ENCODE assay signal across 30 cellular contexts in the genomic region with DNA sequence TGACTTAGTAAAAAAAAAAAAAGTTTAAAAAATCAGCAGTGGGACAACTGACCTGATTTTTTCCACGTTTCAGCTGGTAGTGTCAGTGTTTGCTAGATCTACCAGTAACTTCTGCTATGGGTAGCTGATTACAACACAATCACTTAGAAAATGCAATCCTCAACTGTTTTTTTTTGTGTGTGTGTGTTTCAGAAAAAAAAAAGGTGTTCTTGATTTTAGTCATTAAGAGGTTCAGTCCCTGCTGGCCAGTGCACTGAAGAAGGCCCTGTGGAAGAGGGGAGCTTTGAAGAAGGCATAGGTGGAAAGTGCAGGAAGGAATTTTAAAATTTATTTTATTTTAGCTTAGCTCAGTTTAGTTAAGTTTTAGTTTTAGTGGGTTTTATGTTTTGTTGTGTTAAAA. TPM values are rescaled to one million over a fixed set of nuclear protein-coding genes. Genes with fewer than 3 reads are reported as not detected.
A peak's percentile ranks its signal among the peaks of the same experiment; 100 is the strongest.
DNase-seq lines count a peak whose midpoint lies in the region; ATAC-seq and TF ChIP-seq lines count a peak whose summit lies in the region.
"Had no signal": no experiment of that assay in that cellular context is flagged by ENCODE, and none has a peak within 500 bp of the region (broad histone marks: within the 10 kb centered on the region; RNA-seq: fewer than 3 reads in every experiment).

No MANE protein-coding gene starts in this region.

- intact Hi-C loops in activated CD8-positive, alpha-beta T cell treated with anti-CD3 and anti-CD28 coated beads for 36 hours (cut with micrococcal nuclease), result no loop called here

- H3K4me3 Mint-ChIP-seq in activated CD8-positive, alpha-beta T cell treated with anti-CD3 and anti-CD28 coated beads for 36 hours, result no peak overlapping the region
- no peak overlapping the region for H3K4me3 Mint-ChIP-seq in activated CD8-positive, alpha-beta T cell treated with anti-CD3 and anti-CD28 coated beads, Interleukin-2, amount 10 ng/mL, durations not matched to agents 7 days and 5 days
- H3K4me3 Mint-ChIP-seq in progenitor cell of endocrine pancreas (ENCODE audit: low read depth), result no peak overlapping the region
- H3K4me3 Mint-ChIP-seq: activated naive CD4-positive, alpha-beta T cell treated with anti-CD3 and anti-CD28 coated beads, Interleukin-2, amount 50 U/mL, for 24 hours; activated T-helper 1 cell treated with anti-CD3 and anti-CD28 coated beads, Interleukin-12 subunit alpha, Interleukin-12 subunit beta, Interleukin-2, Interleukin-4 antibody, amounts not matched to agents 30 ng/mL and 10 ng/mL and 1 ng/mL, durations not matched to agents 14 hours and 24 hours and 36 hours; CD8-positive, alpha-beta memory T cell; naive B cell; stimulated activated memory B cell treated with anti-CD40 and anti-IgM and Interleukin-4, amounts not matched to agents 10 μg/mL and 1 μg/mL and 100 μg/mL, for 72 hours had no signal

- CTCF ChIA-PET in activated CD8-positive, alpha-beta T cell treated with anti-CD3 and anti-CD28 coated beads for 36 hours (lab: Charles Lee), result interaction anchor here (1.6 kb wide), 1 partner anchor 13 kb away, joined by 10 read pairs; no protein-coding TSS in a partner anchor
- CTCF ChIA-PET in activated CD8-positive, alpha-beta T cell treated with anti-CD3 and anti-CD28 coated beads, Interleukin-2, amount 10 ng/mL, durations not matched to agents 7 days and 5 days (lab: Charles Lee), result interaction anchor here (0.7 to 1.4 kb wide), 5 partner anchors 13 to 962 kb away, joined by 3 read pairs; no protein-coding TSS in a partner anchor

- H3K9me3 Mint-ChIP-seq in activated CD8-positive, alpha-beta T cell treated with anti-CD3 and anti-CD28 coated beads for 36 hours, result no peaks in the 10 kb centered on the region
- H3K9me3 Mint-ChIP-seq in activated CD8-positive, alpha-beta T cell treated with anti-CD3 and anti-CD28 coated beads, Interleukin-2, amount 10 ng/mL, durations not matched to agents 7 days and 5 days (ENCODE audit: insufficient read depth), result no peaks in the 10 kb centered on the region
- no peaks in the 10 kb centered on the region for H3K9me3 Mint-ChIP-seq in progenitor cell of endocrine pancreas (ENCODE audit: low read depth)
- H3K9me3 Mint-ChIP-seq: activated naive CD4-positive, alpha-beta T cell treated with anti-CD3 and anti-CD28 coated beads, Interleukin-2, amount 50 U/mL, for 24 hours; activated T-helper 1 cell treated with anti-CD3 and anti-CD28 coated beads, Interleukin-12 subunit alpha, Interleukin-12 subunit beta, Interleukin-2, Interleukin-4 antibody, amounts not matched to agents 30 ng/mL and 10 ng/mL and 1 ng/mL, durations not matched to agents 14 hours and 24 hours and 36 hours; CD8-positive, alpha-beta memory T cell; naive B cell; stimulated activated memory B cell treated with anti-CD40 and anti-IgM and Interleukin-4, amounts not matched to agents 10 μg/mL and 1 μg/mL and 100 μg/mL, for 72 hours had no signal

- peaks cover 48% of the 10 kb centered on the region for H3K4me1 Mint-ChIP-seq in activated CD8-positive, alpha-beta T cell treated with anti-CD3 and anti-CD28 coated beads for 36 hours (ENCODE audit: low read depth)
- peaks cover 24% of the 10 kb centered on the region for H3K4me1 Mint-ChIP-seq in activated CD8-positive, alpha-beta T cell treated with anti-CD3 and anti-CD28 coated beads, Interleukin-2, amount 10 ng/mL, durations not matched to agents 7 days and 5 days (ENCODE audit: low read depth)
- peaks cover 2% of the 10 kb centered on the region for H3K4me1 Mint-ChIP-seq in progenitor cell of endocrine pancreas (ENCODE audit: low read depth)

- no peak for TF ChIP-seq CTCF in activated CD8-positive, alpha-beta T cell treated with anti-CD3 and anti-CD28 coated beads for 36 hours (IDR thresholded peaks at IDR 0.05)
- no peak for TF ChIP-seq CTCF in progenitor cell of endocrine pancreas (IDR thresholded peaks at IDR 0.05; ENCODE audit: unreplicated experiment)

- peak overlapping the region; percentile 44 for H3K27ac Mint-ChIP-seq in activated CD8-positive, alpha-beta T cell treated with anti-CD3 and anti-CD28 coated beads for 36 hours
- no peak overlapping the region for H3K27ac Mint-ChIP-seq in activated CD8-positive, alpha-beta T cell treated with anti-CD3 and anti-CD28 coated beads, Interleukin-2, amount 10 ng/mL, durations not matched to agents 7 days and 5 days
- no peak overlapping the region for H3K27ac Mint-ChIP-seq in progenitor cell of endocrine pancreas
- H3K27ac Mint-ChIP-seq: activated naive CD4-positive, alpha-beta T cell treated with anti-CD3 and anti-CD28 coated beads, Interleukin-2, amount 50 U/mL, for 24 hours; naive B cell; stimulated activated memory B cell treated with anti-CD40 and anti-IgM and Interleukin-4, amounts not matched to agents 10 μg/mL and 1 μg/mL and 100 μg/mL, for 72 hours had no signal

- peaks cover 5% of the 10 kb centered on the region for H3K36me3 Mint-ChIP-seq in activated CD8-positive, alpha-beta T cell treated with anti-CD3 and anti-CD28 coated beads for 36 hours (ENCODE audit: low read depth)
- H3K36me3 Mint-ChIP-seq in activated CD8-positive, alpha-beta T cell treated with anti-CD3 and anti-CD28 coated beads, Interleukin-2, amount 10 ng/mL, durations not matched to agents 7 days and 5 days (ENCODE audit: low read depth), result peaks cover 5% of the 10 kb centered on the region
- H3K36me3 Mint-ChIP-seq in progenitor cell of endocrine pancreas (ENCODE audit: insufficient read depth), result no peaks in the 10 kb centered on the region
- H3K36me3 Mint-ChIP-seq: activated naive CD4-positive, alpha-beta T cell treated with anti-CD3 and anti-CD28 coated beads, Interleukin-2, amount 50 U/mL, for 24 hours; naive B cell; stimulated activated memory B cell treated with anti-CD40 and anti-IgM and Interleukin-4, amounts not matched to agents 10 μg/mL and 1 μg/mL and 100 μg/mL, for 72 hours had no signal

- ATAC-seq in activated CD8-positive, alpha-beta T cell treated with anti-CD3 and anti-CD28 coated beads for 36 hours, result peak; percentile 40
- ATAC-seq in activated CD8-positive, alpha-beta T cell treated with anti-CD3 and anti-CD28 coated beads, Interleukin-2, amount 10 ng/mL, durations not matched to agents 7 days and 5 days, result no peak
- ATAC-seq in HG03095 (IDR thresholded peaks at IDR 0.05; ENCODE audit: unreplicated experiment), result peak; percentile 43
- peak; percentile 40 for ATAC-seq in stimulated activated naive CD8-positive, alpha-beta T cell treated with anti-CD3 and anti-CD28 coated beads, Interleukin-15, Interleukin-2, amounts not matched to agents 100 U/mL and 50 U/mL, for 24 hours
- ATAC-seq: psoas muscle; stimulated activated memory B cell treated with anti-CD40 and anti-IgM and Interleukin-4, amounts not matched to agents 10 μg/mL and 1 μg/mL and 100 μg/mL, for 72 hours had no signal

- H3K27me3 Mint-ChIP-seq in activated CD8-positive, alpha-beta T cell treated with anti-CD3 and anti-CD28 coated beads for 36 hours, result no peaks in the 10 kb centered on the region
- H3K27me3 Mint-ChIP-seq in activated CD8-positive, alpha-beta T cell treated with anti-CD3 and anti-CD28 coated beads, Interleukin-2, amount 10 ng/mL, durations not matched to agents 7 days and 5 days (ENCODE audit: low read depth), result no peaks in the 10 kb centered on the region
- H3K27me3 Mint-ChIP-seq in progenitor cell of endocrine pancreas, result peaks cover 4% of the 10 kb centered on the region
- H3K27me3 Mint-ChIP-seq: activated naive CD4-positive, alpha-beta T cell treated with anti-CD3 and anti-CD28 coated beads, Interleukin-2, amount 50 U/mL, for 24 hours; CD8-positive, alpha-beta memory T cell; stimulated activated memory B cell treated with anti-CD40 and anti-IgM and Interleukin-4, amounts not matched to agents 10 μg/mL and 1 μg/mL and 100 μg/mL, for 72 hours had no signal

- POLR2A ChIA-PET in activated CD8-positive, alpha-beta T cell treated with anti-CD3 and anti-CD28 coated beads for 36 hours (lab: Charles Lee), result interaction anchor here (0.8 to 0.9 kb wide), 2 partner anchors 45 to 57 kb away, joined by 3 read pairs; no protein-coding TSS in a partner anchor
- POLR2A ChIA-PET in activated CD8-positive, alpha-beta T cell treated with anti-CD3 and anti-CD28 coated beads, Interleukin-2, amount 10 ng/mL, durations not matched to agents 7 days and 5 days (lab: Charles Lee), result no interaction called here

- no peak for DNase-seq in activated CD8-positive, alpha-beta T cell treated with anti-CD3 and anti-CD28 coated beads for 36 hours
- no peak for DNase-seq in activated CD8-positive, alpha-beta T cell treated with anti-CD3 and anti-CD28 coated beads, Interleukin-2, amount 10 ng/mL, durations not matched to agents 7 days and 5 days
- DNase-seq in OCI-M1 (lab: John Stamatoyannopoulos, UW) (peak; percentile 6), progenitor cell of endocrine pancreas (ENCODE audit: low spot score, unreplicated experiment) (no peak), SHP77 (lab: John Stamatoyannopoulos, UW) (no peak), GM03348 (ENCODE audit: low spot score) (no peak)
- DNase-seq in stimulated activated naive CD8-positive, alpha-beta T cell treated with anti-CD3 and anti-CD28 coated beads, Interleukin-15, Interleukin-2, amounts not matched to agents 100 U/mL and 50 U/mL, for 24 hours, result no peak
- DNase-seq: activated CD4-positive, CD25-positive, alpha-beta regulatory T cell treated with anti-CD3 and anti-CD28 coated beads, Interleukin-2, amount 50 U/mL, for 72 hours; CD8-positive, alpha-beta memory T cell; effector memory CD4-positive, alpha-beta T cell; H7; islet precursor cell; MG63; naive B cell; NCI-H1436; nucleus accumbens; Peyer's patch; psoas muscle; sigmoid colon; stimulated activated CD4-positive, alpha-beta T cell treated with anti-CD3 and anti-CD28 coated beads, Interleukin-4, amount 100 ng/mL, for 24 hours; uterus had no signal

RNA-seq across cellular contexts. Expression of a gene that starts 46.9 kb away (rescaled TPM):
- total RNA-seq in activated CD8-positive, alpha-beta T cell treated with anti-CD3 and anti-CD28 coated beads for 36 hours, result 10 to 100 TPM; 40.9 to 43.2 TPM
- 10 to 100 TPM; 42.0 to 42.1 TPM for total RNA-seq in activated CD8-positive, alpha-beta T cell treated with anti-CD3 and anti-CD28 coated beads, Interleukin-2, amount 10 ng/mL, durations not matched to agents 7 days and 5 days
- not detected in 2 replicates for total RNA-seq in progenitor cell of endocrine pancreas
- total RNA-seq: ascending aorta, cardiac muscle cell, epithelial cell of proximal tubule, H7, HT1080, NCI-H460 had no signal

Comparison
In these comparisons a context has a peak if more than half of its experiments do, and no peak if none do; other contexts are left out.
1. RNA of a gene that starts 46.9 kb away (total RNA-seq): 40.9 to 43.2 TPM in activated CD8-positive, alpha-beta T cell treated with anti-CD3 and anti-CD28 coated beads for 36 hours and 42.0 to 42.1 TPM in activated CD8-positive, alpha-beta T cell treated with anti-CD3 and anti-CD28 coated beads, Interleukin-2, amount 10 ng/mL, durations not matched to agents 7 days and 5 days; not detected in progenitor cell of endocrine pancreas; every median in the first group is over 10 times any median in the second.